Comparison of ENCODE assay signal across 7 cellular contexts in the genomic region with DNA sequence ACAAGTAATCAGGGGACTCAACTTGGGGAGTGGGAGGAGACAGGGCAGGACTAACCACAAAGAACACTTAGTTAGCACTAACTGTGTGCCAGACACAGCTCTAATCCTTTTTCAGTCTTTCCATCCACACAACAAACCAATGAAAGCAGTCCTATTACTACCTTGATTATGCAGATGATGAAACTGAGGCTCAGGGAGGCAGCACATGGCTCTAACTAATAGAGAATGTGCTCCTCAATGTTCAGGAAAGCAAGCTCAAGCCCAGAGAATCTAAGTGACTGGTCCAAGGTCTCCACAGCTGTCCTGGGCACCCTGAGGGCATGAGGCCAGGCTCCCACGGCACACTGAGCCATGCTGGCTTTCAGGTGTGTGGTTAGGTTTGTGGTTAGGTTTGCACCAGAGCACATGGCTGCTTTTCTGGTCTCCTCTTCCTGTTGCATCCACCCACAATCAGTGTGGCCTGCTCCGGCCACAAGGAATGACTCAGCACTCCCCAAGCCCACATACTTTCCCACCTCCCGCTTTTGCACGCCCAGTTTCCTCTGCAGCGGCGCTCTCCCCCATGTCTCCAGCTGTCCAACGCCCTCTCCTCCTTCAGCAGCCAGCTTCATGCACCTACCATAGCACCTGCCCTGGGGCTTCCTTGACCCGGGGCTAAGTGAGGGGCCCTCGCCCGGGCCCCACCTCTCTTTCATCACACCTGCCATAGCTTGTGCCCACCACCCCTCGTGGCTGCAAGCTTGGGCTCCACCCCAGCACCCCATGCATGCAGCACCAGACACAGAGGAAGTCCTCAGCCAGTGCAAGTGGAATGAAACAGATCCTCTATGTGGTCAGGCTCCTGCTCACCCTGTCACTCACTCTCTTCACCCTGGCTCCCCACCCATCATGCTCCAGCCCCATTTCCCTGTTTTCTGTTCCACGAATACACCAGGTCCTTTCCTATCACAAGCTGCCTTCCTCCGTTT.
DNase-seq lines count a peak whose midpoint lies in the region; ATAC-seq and TF ChIP-seq lines count a peak whose summit lies in the region.

No MANE protein-coding gene starts in this region.

- no peaks in the 10 kb centered on the region for H3K9me3 Mint-ChIP-seq in activated naive CD8-positive, alpha-beta T cell treated with anti-CD3 and anti-CD28 coated beads, Interleukin-2, amount 10 ng/mL, durations not matched to agents 7 days and 5 days

- intact Hi-C loops in IMR-90 (cut with micrococcal nuclease), result loop anchor here (10.0 kb wide), 1 partner anchor 129 kb away; a partner anchor contains a TSS

- no peak for TF ChIP-seq CTCF in IMR-90 (conservative IDR thresholded peaks at IDR 0.05; ENCODE audit: low read depth, low read length)

- no peaks in the 10 kb centered on the region for H3K36me3 Mint-ChIP-seq in activated naive CD8-positive, alpha-beta T cell treated with anti-CD3 and anti-CD28 coated beads, Interleukin-2, amount 10 ng/mL, durations not matched to agents 7 days and 5 days

- peak overlapping the region; percentile 83 for H2AK9ac ChIP-seq in IMR-90 (replicated peaks; ENCODE audit: low read depth, low read length, poor library complexity)

- H3K9me1 ChIP-seq in IMR-90 (ENCODE audit: insufficient read depth, low read length), result peaks cover 10% of the 10 kb centered on the region

- no peak overlapping the region for H3K56ac ChIP-seq in IMR-90 (ENCODE audit: extremely low read depth, insufficient read depth, low read length)

- peak overlapping the region; percentile 48; the same call in 2 of the 3 replicates for H2BK15ac ChIP-seq in IMR-90 (ENCODE audit: low read depth, low read length)

- peak overlapping the region; percentile 90 for H4K5ac ChIP-seq in IMR-90 (ENCODE audit: low read depth, low read length)

- H2AK5ac ChIP-seq in IMR-90 (ENCODE audit: low read depth, low read length), result peak overlapping the region; percentile 80

- peaks cover 64% of the 10 kb centered on the region for H3K27me3 Mint-ChIP-seq in activated naive CD8-positive, alpha-beta T cell treated with anti-CD3 and anti-CD28 coated beads, Interleukin-2, amount 10 ng/mL, durations not matched to agents 7 days and 5 days

- no peaks in the 10 kb centered on the region for H3K9me3 ChIP-seq in IMR-90 (ENCODE audit: control insufficient read depth, insufficient read depth, low read length)

- dilution Hi-C loops in IMR-90 (cut with HindIII; ENCODE audit: low sequenced_read_pairs, unreplicated experiment), result no loop called here

- peak overlapping the region; percentile 94 for H3K4ac ChIP-seq in IMR-90 (ENCODE audit: low read depth, low read length)

- no peak overlapping the region for H3K27ac Mint-ChIP-seq in activated naive CD8-positive, alpha-beta T cell treated with anti-CD3 and anti-CD28 coated beads, Interleukin-2, amount 10 ng/mL, durations not matched to agents 7 days and 5 days

- peak overlapping the region; percentile 38 for H3K27ac ChIP-seq in IMR-90 (ENCODE audit: insufficient read depth, low read length)

- peak overlapping the region; percentile 79 for H3K23ac ChIP-seq in IMR-90 (ENCODE audit: low read depth, low read length)

- CTCF ChIA-PET in IMR-90 (lab: Yijun Ruan, JAX), result interaction anchor here (0.9 to 1.5 kb wide), 4 partner anchors 15 to 56 kb away, joined by 3 read pairs; no protein-coding TSS in a partner anchor

- 64% methylated on average over 11 of the region's 13 CpGs; no CpG with 5 or more reads in 1 of the 2 experiments for WGBS in IMR-90 (ENCODE audit: extremely low coverage in 2 of 2, insufficient read length in 1 of 2), 2 experiments

- H2BK120ac ChIP-seq in IMR-90 (ENCODE audit: low read depth, low read length), result peak overlapping the region; percentile 88

- no peaks in the 10 kb centered on the region for H3K27me3 ChIP-seq in IMR-90 (ENCODE audit: control insufficient read depth, insufficient read depth, low read length)

- peak; percentile 88 for ATAC-seq in GM18511 (IDR thresholded peaks at IDR 0.05; ENCODE audit: unreplicated experiment)
- peak; percentile 87 for ATAC-seq in GM21786 (IDR thresholded peaks at IDR 0.05; ENCODE audit: unreplicated experiment)
- ATAC-seq in IMR-90 (ENCODE audit: low read depth), result peak; percentile 77
- peak; percentile 53 for ATAC-seq in activated naive CD8-positive, alpha-beta T cell treated with anti-CD3 and anti-CD28 coated beads, Interleukin-2, amount 10 ng/mL, durations not matched to agents 7 days and 5 days (ENCODE audit: low read depth)

- no peak; the same call in 1 of the 2 replicates for TF ChIP-seq RAD21 in IMR-90 (IDR thresholded peaks at IDR 0.05; ENCODE audit: low read length)

- peak; percentile 88 for DNase-seq in IMR-90
- DNase-seq in activated naive CD8-positive, alpha-beta T cell treated with anti-CD3 and anti-CD28 coated beads, Interleukin-2, amount 10 ng/mL, durations not matched to agents 7 days and 5 days, result peak; percentile 47
- peak; percentile 43 to 52 for DNase-seq in stimulated activated CD8-positive, alpha-beta memory T cell treated with anti-CD3 and anti-CD28 coated beads, Interleukin-15, amount 100 ng/mL, for 48 hours (ENCODE audit: low read depth in 2 of 2)
- DNase-seq in NCI-H1105 treated with DMSO at 0.1 percent for 48 hours (lab: John Stamatoyannopoulos, UW), result no peak
- DNase-seq in epidermal melanocyte (ENCODE audit: insufficient read length, low spot score), result no peak

- H4K91ac ChIP-seq in IMR-90 (ENCODE audit: insufficient read depth, low read depth, low read length), result peak overlapping the region; percentile 92

- H2BK20ac ChIP-seq in IMR-90 (ENCODE audit: low read depth, low read length), result peak overlapping the region; percentile 94

- H3K14ac ChIP-seq in IMR-90 (replicated peaks; ENCODE audit: low read depth, low read length), result peak overlapping the region; percentile 76

- peaks cover 0 to 13% of the 10 kb centered on the region in 2 experiments; a peak in 2 of 4 replicates for H3K79me1 ChIP-seq in IMR-90 (ENCODE audit: low read depth in 1 of 2, low read length in 2 of 2)

- H3K4me1 ChIP-seq in IMR-90 (ENCODE audit: control insufficient read depth, insufficient read depth, low read length), result peaks cover 14% of the 10 kb centered on the region

- H3K4me2 ChIP-seq in IMR-90 (ENCODE audit: low read depth, low read length), result no peak overlapping the region

- peaks cover 19% of the 10 kb centered on the region for H3K4me1 Mint-ChIP-seq in activated naive CD8-positive, alpha-beta T cell treated with anti-CD3 and anti-CD28 coated beads, Interleukin-2, amount 10 ng/mL, durations not matched to agents 7 days and 5 days

- no peaks in the 10 kb centered on the region for H4K20me1 ChIP-seq in IMR-90 (ENCODE audit: insufficient read depth, low read length)

- in situ Hi-C loops in IMR-90 (cut with MboI; ENCODE audit: low sequenced_read_pairs), result no loop called here

- BruUV-seq in IMR-90 (replicated peaks; lab: Mats Ljungman, UMichigan), result no TSS peak

- peaks cover 3% of the 10 kb centered on the region; the same call in 1 of the 2 replicates for H3K36me3 ChIP-seq in IMR-90 (ENCODE audit: control insufficient read depth, insufficient read depth, low read length)

- peak overlapping the region; percentile 37 to 67 for H4K8ac ChIP-seq in IMR-90 (ENCODE audit: low read depth in 2 of 2, low read length in 2 of 2)

- H3K4me3 Mint-ChIP-seq in activated naive CD8-positive, alpha-beta T cell treated with anti-CD3 and anti-CD28 coated beads, Interleukin-2, amount 10 ng/mL, durations not matched to agents 7 days and 5 days, result peak overlapping the region; percentile 18

- peak overlapping the region; percentile 67 for H2BK5ac ChIP-seq in IMR-90 (ENCODE audit: low read depth, low read length, poor library complexity, severe bottlenecking)

- TF ChIP-seq POLR2A in IMR-90 (IDR thresholded peaks at IDR 0.05; ENCODE audit: low read depth, low read length), result no peak

- POLR2A ChIA-PET in IMR-90 (lab: Charles Lee; ENCODE audit: unreplicated experiment), result interaction anchor here (0.5 kb wide), 1 partner anchor 414 kb away, joined by 3 read pairs; no protein-coding TSS in a partner anchor
- POLR2A ChIA-PET in activated naive CD8-positive, alpha-beta T cell treated with anti-CD3 and anti-CD28 coated beads, Interleukin-2, amount 10 ng/mL, durations not matched to agents 7 days and 5 days (lab: Charles Lee), result no interaction called here

- no peak overlapping the region for H3K4me3 ChIP-seq in IMR-90 (ENCODE audit: insufficient read depth, low read depth, low read length)

- H2AFZ ChIP-seq in IMR-90 (replicated peaks; ENCODE audit: low read length, poor library complexity), result peak overlapping the region; percentile 77

- peak overlapping the region; percentile 88; the same call in 1 of the 2 replicates for H3K18ac ChIP-seq in IMR-90 (ENCODE audit: low read depth, low read length)

- H3K9ac ChIP-seq in IMR-90 (ENCODE audit: low read depth, low read length), result no peak overlapping the region

TF ChIP-seq in IMR-90, 13 proteins besides CTCF, POLR2A, EP300 and RAD21 (continues in another document):
- TF ChIP-seq FOS (IDR thresholded peaks at IDR 0.05; ENCODE audit: low read depth, low read length) (peak; percentile 39; the same call in 1 of the 2 replicates), RFX5 (IDR thresholded peaks at IDR 0.05; ENCODE audit: low read depth, low read length) (no peak), SMC3 (IDR thresholded peaks at IDR 0.05; ENCODE audit: low read depth, low read length) (no peak), CHD1 (IDR thresholded peaks at IDR 0.05; ENCODE audit: low read depth, low read length) (no peak), NFE2L2 (IDR thresholded peaks at IDR 0.05; ENCODE audit: low read depth, low read length) (peak; percentile 96), RCOR1 (IDR thresholded peaks at IDR 0.05; ENCODE audit: insufficient replicate concordance, low read length) (no peak), MAFK (IDR thresholded peaks at IDR 0.05; ENCODE audit: low read depth, low read length) (peak; percentile 64), MAZ (IDR thresholded peaks at IDR 0.05; ENCODE audit: borderline replicate concordance, low read depth, low read length) (no peak), MXI1 (IDR thresholded peaks at IDR 0.05; ENCODE audit: borderline replicate concordance, low read depth, low read length) (peak; percentile 63; the same call in 1 of the 2 replicates)
- TF ChIP-seq, protein P1, sequence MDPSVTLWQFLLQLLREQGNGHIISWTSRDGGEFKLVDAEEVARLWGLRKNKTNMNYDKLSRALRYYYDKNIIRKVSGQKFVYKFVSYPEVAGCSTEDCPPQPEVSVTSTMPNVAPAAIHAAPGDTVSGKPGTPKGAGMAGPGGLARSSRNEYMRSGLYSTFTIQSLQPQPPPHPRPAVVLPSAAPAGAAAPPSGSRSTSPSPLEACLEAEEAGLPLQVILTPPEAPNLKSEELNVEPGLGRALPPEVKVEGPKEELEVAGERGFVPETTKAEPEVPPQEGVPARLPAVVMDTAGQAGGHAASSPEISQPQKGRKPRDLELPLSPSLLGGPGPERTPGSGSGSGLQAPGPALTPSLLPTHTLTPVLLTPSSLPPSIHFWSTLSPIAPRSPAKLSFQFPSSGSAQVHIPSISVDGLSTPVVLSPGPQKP (IDR thresholded peaks at IDR 0.05; ENCODE audit: borderline replicate concordance, low read depth, low read length), result no peak

Comparison
In these comparisons a context has a peak if more than half of its experiments do, and no peak if none do; other contexts are left out.
1. DNase-seq: peak in IMR-90 (single experiment), activated naive CD8-positive, alpha-beta T cell treated with anti-CD3 and anti-CD28 coated beads, Interleukin-2, amount 10 ng/mL, durations not matched to agents 7 days and 5 days (single experiment) and stimulated activated CD8-positive, alpha-beta memory T cell treated with anti-CD3 and anti-CD28 coated beads, Interleukin-15, amount 100 ng/mL, for 48 hours (2 of 2); none in NCI-H1105 treated with DMSO at 0.1 percent for 48 hours (single experiment) and epidermal melanocyte (single experiment).
2. Peak in every context shown above with its lines, with median percentiles within 50 percentile points of each other: ATAC-seq.